In the genomic region with DNA sequence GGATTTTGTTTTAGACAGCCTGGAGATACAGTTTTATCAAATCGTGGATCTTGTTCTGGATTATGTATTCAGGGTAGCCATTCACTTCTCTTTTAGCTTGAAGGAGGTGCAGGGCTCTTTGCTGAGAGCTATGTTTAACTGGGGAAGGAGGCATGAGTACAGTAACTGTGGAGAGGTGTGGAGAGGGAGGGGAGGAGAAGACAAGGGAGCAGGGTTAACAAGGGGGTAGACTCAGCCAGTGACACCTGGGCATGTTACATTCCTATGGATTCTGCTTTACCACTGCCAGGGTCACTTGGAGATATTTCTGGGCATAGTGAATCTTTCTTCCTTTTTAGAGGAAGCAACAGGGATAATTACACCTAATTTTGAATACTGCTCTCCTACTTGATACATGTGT, we compare ENCODE assay signal across 21 cellular contexts.
"Had no signal": no experiment of that assay in that cellular context is flagged by ENCODE, and none has a peak within 500 bp of the region (broad histone marks: within the 10 kb centered on the region; RNA-seq: fewer than 3 reads in every experiment).

No MANE protein-coding gene starts in this region.

- DNase-seq: dermis blood vessel endothelial cell; dorsolateral prefrontal cortex; effector CD4-positive, alpha-beta T cell; effector memory CD4-positive, alpha-beta T cell; foreskin keratinocyte; heart left ventricle; hypothalamus; left cardiac atrium; left lung; left ventricle myocardium superior; lower lobe of right lung; midbrain had no signal

- H3K9me3 ChIP-seq: esophagus muscularis mucosa, gastroesophageal sphincter, heart left ventricle, left lung, lower lobe of right lung had no signal

- H3K27me3 ChIP-seq: dorsolateral prefrontal cortex, esophagus muscularis mucosa, gastroesophageal sphincter, heart left ventricle, hepatocyte, left lung had no signal

- H3K27ac ChIP-seq: coronary artery, dorsolateral prefrontal cortex, esophagus muscularis mucosa, foreskin keratinocyte, gastroesophageal sphincter, heart left ventricle, hepatocyte, left lung, lower lobe of right lung had no signal

- H3K4me3 ChIP-seq: coronary artery, dorsolateral prefrontal cortex, esophagus muscularis mucosa, gastroesophageal sphincter, heart left ventricle, hepatocyte, left lung, lower lobe of right lung had no signal

- ATAC-seq: foreskin keratinocyte, gastroesophageal sphincter, heart left ventricle, left cardiac atrium, left lung, left ventricle myocardium superior, lower lobe of right lung had no signal

- H2AFZ ChIP-seq: hepatocyte had no signal

- H3K4me1 ChIP-seq: esophagus muscularis mucosa, foreskin keratinocyte, gastroesophageal sphincter, heart left ventricle, left lung, lower lobe of right lung had no signal

- H3K4me2 ChIP-seq: hepatocyte had no signal

- H3K36me3 ChIP-seq: esophagus muscularis mucosa, gastroesophageal sphincter, heart left ventricle, left lung, lower lobe of right lung had no signal

- H3K79me2 ChIP-seq: hepatocyte had no signal

- FAIRE-seq: colon, endothelial cell of umbilical vein, frontal cortex, islet of Langerhans, keratinocyte had no signal
